1 cellular context compared by ENCODE assay signal in genomic region chr5:119036101-119036762, GRCh38.
TF ChIP-seq lines count a peak whose summit lies in the region.

No MANE protein-coding gene starts in this region.

TF ChIP-seq in IMR-90, 13 proteins besides CTCF, POLR2A, EP300 and RAD21 (continued from another document):
- no peak for TF ChIP-seq USF2 (IDR thresholded peaks at IDR 0.05; ENCODE audit: low read depth, low read length)
